In genomic region chr11:74948898-74949747, GRCh38 we compare ENCODE assay signal across 1 cellular context.
A peak's percentile ranks its signal among the peaks of the same experiment; 100 is the strongest.
TF ChIP-seq lines count a peak whose summit lies in the region.

TSS of gene SPCS2 (plus strand) at chr11:74949266. CDS start at chr11:74949286, 20 bp downstream.
TSS of gene XRRA1 (minus strand) at chr11:74949091. CDS start at chr11:74940878, 8,213 bp downstream.

TF ChIP-seq in HepG2, 621 proteins besides CTCF, POLR2A, EP300 and RAD21 (continued from another document and continues in another):
- peak; percentile 98 for TF ChIP-seq ARID4A (CRISPR knock-in tag; IDR thresholded peaks at IDR 0.05; ENCODE audit: borderline replicate concordance)
- peak; percentile 70 for TF ChIP-seq TBX2 (CRISPR knock-in tag; IDR thresholded peaks at IDR 0.05; ENCODE audit: borderline replicate concordance)
- no peak; the same call in 1 of the 2 replicates for TF ChIP-seq KLF15 (CRISPR knock-in tag; IDR thresholded peaks at IDR 0.05; ENCODE audit: borderline replicate concordance)
- TF ChIP-seq RNF2 (conservative IDR thresholded peaks at IDR 0.05; ENCODE audit: low read depth): peak; percentile 91
- no peak for TF ChIP-seq SP1 (IDR thresholded peaks at IDR 0.05)
- TF ChIP-seq SP1 (CRISPR knock-in tag; IDR thresholded peaks at IDR 0.05): peak; percentile 60; the same call in 1 of the 2 replicates
- TF ChIP-seq KDM2A (CRISPR knock-in tag; IDR thresholded peaks at IDR 0.05; ENCODE audit: borderline replicate concordance, low read depth): peak; percentile 93
- TF ChIP-seq PRDM15 (CRISPR knock-in tag; IDR thresholded peaks at IDR 0.05): 0 out of 2 replicates have a peak, but pooled peaks have one; percentile 6
- no peak; the same call in 1 of the 2 replicates for TF ChIP-seq WIZ (CRISPR knock-in tag; IDR thresholded peaks at IDR 0.05)
- peak; percentile 91 for TF ChIP-seq POLR2AphosphoS5 (IDR thresholded peaks at IDR 0.05; ENCODE audit: low read depth, low read length)
- no peak; the same call in 1 of the 2 replicates for TF ChIP-seq ZNF710 (CRISPR knock-in tag; IDR thresholded peaks at IDR 0.05; ENCODE audit: borderline replicate concordance)
- TF ChIP-seq UBTF (CRISPR knock-in tag; IDR thresholded peaks at IDR 0.05): peak; percentile 89
- no peak for TF ChIP-seq U2AF1 (optimal IDR thresholded peaks at IDR 0.05; ENCODE audit: low read depth, low read length)
- no peak for TF ChIP-seq ZNF639 (CRISPR knock-in tag; conservative IDR thresholded peaks at IDR 0.05)
- TF ChIP-seq MAZ (IDR thresholded peaks at IDR 0.05; ENCODE audit: borderline replicate concordance, low read depth, low read length): peak; percentile 44; the same call in 1 of the 2 replicates
- TF ChIP-seq MAZ (CRISPR knock-in tag; IDR thresholded peaks at IDR 0.05; ENCODE audit: low read depth): peak; percentile 83
- peak; percentile 77 for TF ChIP-seq ELF1 (CRISPR knock-in tag; IDR thresholded peaks at IDR 0.05)
- TF ChIP-seq RBM22 (optimal IDR thresholded peaks at IDR 0.05; ENCODE audit: low read length): no peak
- peak; percentile 58; the same call in 1 of the 2 replicates for TF ChIP-seq MTF2 (CRISPR knock-in tag; IDR thresholded peaks at IDR 0.05; ENCODE audit: borderline replicate concordance)
- TF ChIP-seq ARID5B (CRISPR knock-in tag; IDR thresholded peaks at IDR 0.05): peak; percentile 62
- peak; percentile 78 for TF ChIP-seq HDAC2 (CRISPR knock-in tag; IDR thresholded peaks at IDR 0.05)
- TF ChIP-seq ZNF781 (CRISPR knock-in tag; IDR thresholded peaks at IDR 0.05; ENCODE audit: borderline replicate concordance, not compliant biosample characterization): no peak
- no peak for TF ChIP-seq ZMYM3 (CRISPR knock-in tag; IDR thresholded peaks at IDR 0.05)
- TF ChIP-seq HOXA5 (CRISPR knock-in tag; IDR thresholded peaks at IDR 0.05): no peak
- TF ChIP-seq ZSCAN12 (CRISPR knock-in tag; IDR thresholded peaks at IDR 0.05): no peak
- TF ChIP-seq RARG (CRISPR knock-in tag; IDR thresholded peaks at IDR 0.05; ENCODE audit: low read depth): peak; percentile 75
- peak; percentile 91 for TF ChIP-seq DR1 (CRISPR knock-in tag; IDR thresholded peaks at IDR 0.05)
- TF ChIP-seq ZIK1 (CRISPR knock-in tag; IDR thresholded peaks at IDR 0.05; ENCODE audit: borderline replicate concordance, low read depth): 0 out of 2 replicates have a peak, but pooled peaks have one; percentile 28
- peak; percentile 77 for TF ChIP-seq ZNF746 (CRISPR knock-in tag; IDR thresholded peaks at IDR 0.05)
- TF ChIP-seq RBFOX2 (IDR thresholded peaks at IDR 0.05; ENCODE audit: low read depth, low read length): peak; percentile 95
- TF ChIP-seq E2F5 (CRISPR knock-in tag; conservative IDR thresholded peaks at IDR 0.05): peak; percentile 81; the same call in 1 of the 2 replicates
- TF ChIP-seq HNF4A (CRISPR knock-in tag; IDR thresholded peaks at IDR 0.05): no peak
- TF ChIP-seq ZXDC (CRISPR knock-in tag; IDR thresholded peaks at IDR 0.05): peak; percentile 75; the same call in 1 of the 2 replicates
- TF ChIP-seq DBP (CRISPR knock-in tag; IDR thresholded peaks at IDR 0.05; ENCODE audit: not compliant biosample characterization): peak; percentile 34
